ENCODE assay signal across 13 cellular contexts in genomic region chr1:87685366-87686136, GRCh38.
DNase-seq lines count a peak whose midpoint lies in the region; ATAC-seq and TF ChIP-seq lines count a peak whose summit lies in the region.
"Had no signal": no experiment of that assay in that cellular context is flagged by ENCODE, and none has a peak within 500 bp of the region (broad histone marks: within the 10 kb centered on the region; RNA-seq: fewer than 3 reads in every experiment).

No MANE protein-coding gene starts in this region.

- ATAC-seq in HG02642 (IDR thresholded peaks at IDR 0.05; ENCODE audit: poor library complexity, unreplicated experiment), result no peak

- TF ChIP-seq CTCF in Calu3 (IDR thresholded peaks at IDR 0.05; ENCODE audit: unreplicated experiment) (no peak), fibroblast of lung (conservative IDR thresholded peaks at IDR 0.05 in 1 of 2, IDR thresholded peaks at IDR 0.05 in 1 of 2; ENCODE audit: low read depth in 1 of 2, low read length in 2 of 2) (no peak), neural progenitor cell (IDR thresholded peaks at IDR 0.05) (no peak)

- peak overlapping the region; percentile 93 for H2AFZ ChIP-seq in fibroblast of lung (ENCODE audit: low read length)
- peak overlapping the region; percentile 62 for H2AFZ ChIP-seq in neural progenitor cell (replicated peaks)

- H3K79me2 ChIP-seq in fibroblast of lung (ENCODE audit: control insufficient read depth, insufficient read depth, low read length), result no peaks in the 10 kb centered on the region
- H3K79me2 ChIP-seq in neural progenitor cell (ENCODE audit: low read depth), result no peaks in the 10 kb centered on the region

- H3K4me3 Mint-ChIP-seq in Calu3 (ENCODE audit: low read depth, unreplicated experiment) (peak overlapping the region; percentile 77), neural progenitor cell (peak overlapping the region; percentile 22)

- H3K9ac ChIP-seq in NT2/D1 (ENCODE audit: insufficient read length, low read depth), result no peak overlapping the region
- H3K9ac ChIP-seq in fibroblast of lung (ENCODE audit: insufficient read depth, low read length), result no peak overlapping the region
- H3K9ac ChIP-seq in neural progenitor cell, result no peak overlapping the region
- H3K9ac ChIP-seq: KMS-11 had no signal

- H3K27ac ChIP-seq in fibroblast of lung (ENCODE audit: insufficient read depth, low read length), result no peak overlapping the region
- no peak overlapping the region for H3K27ac ChIP-seq in neural progenitor cell
- H3K27ac ChIP-seq: KMS-11 had no signal

- H3K27ac Mint-ChIP-seq in Calu3 (ENCODE audit: unreplicated experiment) (peak overlapping the region; percentile 77), neural progenitor cell (peak overlapping the region; percentile 74)

- H3K4me2 ChIP-seq in fibroblast of lung (ENCODE audit: extremely low read depth, insufficient read depth, low read length), result peak overlapping the region; percentile 88
- peak overlapping the region; percentile 57 for H3K4me2 ChIP-seq in neural progenitor cell
- H3K4me2 ChIP-seq: KMS-11 had no signal

- no TSS peak for BruUV-seq in Calu3 (replicated peaks; lab: Mats Ljungman, UMichigan)

- H3K4me1 ChIP-seq in NT2/D1 (ENCODE audit: insufficient read depth, insufficient read length) (peaks cover 3% of the 10 kb centered on the region), fibroblast of lung (ENCODE audit: control insufficient read depth, extremely low read depth, insufficient read depth, low read length) (peaks cover 5% of the 10 kb centered on the region), neural progenitor cell (peaks cover 41% of the 10 kb centered on the region)

- DNase-seq in Calu3, result no peak
- DNase-seq in NT2/D1 (ENCODE audit: low read depth, low spot score), result peak; percentile 36
- DNase-seq in fibroblast of lung (ENCODE audit: low read depth in 2 of 2), result peak; percentile 44 to 49
- DNase-seq in neural progenitor cell (ENCODE audit: low spot score), result peak; percentile 47
- no peak for DNase-seq in MV-4-11 (lab: John Stamatoyannopoulos, UW)
- DNase-seq in SHP77 treated with DMSO at 0.1 percent for 48 hours (lab: John Stamatoyannopoulos, UW), result no peak
- DNase-seq in effector CD8-positive, alpha-beta T cell (lab: John Stamatoyannopoulos, UW), result no peak
- DNase-seq: activated naive CD4-positive, alpha-beta T cell treated with anti-CD3 and anti-CD28 coated beads, Interleukin-2, amount 50 U/mL, for 16 hours; cortex of kidney; NCI-H2107; PC-3 had no signal

- H3K36me3 ChIP-seq in NT2/D1 (ENCODE audit: insufficient read depth, insufficient read length, low read length), result no peaks in the 10 kb centered on the region
- no peaks in the 10 kb centered on the region for H3K36me3 ChIP-seq in fibroblast of lung (ENCODE audit: control insufficient read depth, insufficient read depth, low read length)
- H3K36me3 ChIP-seq in neural progenitor cell, result no peaks in the 10 kb centered on the region

- H3F3A ChIP-seq in neural progenitor cell (ENCODE audit: low read depth), result peaks cover 17% of the 10 kb centered on the region

- H3K36me3 Mint-ChIP-seq in Calu3 (ENCODE audit: insufficient read depth, unreplicated experiment), result peaks cover 10% of the 10 kb centered on the region
- H3K36me3 Mint-ChIP-seq in neural progenitor cell, result no peaks in the 10 kb centered on the region

- H3K4me1 Mint-ChIP-seq in Calu3 (ENCODE audit: low read depth, unreplicated experiment), result peaks cover 58% of the 10 kb centered on the region
- H3K4me1 Mint-ChIP-seq in neural progenitor cell, result peaks cover 33% of the 10 kb centered on the region

- H3K9me3 ChIP-seq in NT2/D1 (ENCODE audit: insufficient read depth, low read length) (no peaks in the 10 kb centered on the region), fibroblast of lung (ENCODE audit: control insufficient read depth, insufficient read depth, low read depth, low read length) (no peaks in the 10 kb centered on the region), neural progenitor cell (ENCODE audit: low read depth) (no peaks in the 10 kb centered on the region)

- H3K27me3 Mint-ChIP-seq in Calu3 (ENCODE audit: unreplicated experiment), result no peaks in the 10 kb centered on the region
- no peaks in the 10 kb centered on the region for H3K27me3 Mint-ChIP-seq in neural progenitor cell (ENCODE audit: insufficient read depth, low read depth)

- H3K27me3 ChIP-seq in NT2/D1 (ENCODE audit: insufficient read depth, insufficient read length) (no peaks in the 10 kb centered on the region), fibroblast of lung (ENCODE audit: control insufficient read depth, insufficient read depth, low read length) (no peaks in the 10 kb centered on the region), neural progenitor cell (no peaks in the 10 kb centered on the region)

- H3K9me3 Mint-ChIP-seq in Calu3 (ENCODE audit: low read depth, unreplicated experiment), result no peaks in the 10 kb centered on the region
- no peaks in the 10 kb centered on the region for H3K9me3 Mint-ChIP-seq in neural progenitor cell

- intact Hi-C loops in Calu3 (cut with micrococcal nuclease; ENCODE audit: unreplicated experiment), result loop anchor here (2.0 to 10.0 kb wide), 5 partner anchors 51 to 379 kb away; no protein-coding TSS in a partner anchor

- CTCF ChIA-PET in Calu3 (lab: Charles Lee), result interaction anchor here (0.6 to 1.9 kb wide), 5 partner anchors 16 to 487 kb away, joined by 3 to 5 read pairs (median 3); no protein-coding TSS in a partner anchor

- H4K20me1 ChIP-seq in fibroblast of lung (ENCODE audit: control insufficient read depth, extremely low read depth, insufficient read depth, low read length) (no peaks in the 10 kb centered on the region), neural progenitor cell (ENCODE audit: low read depth) (no peaks in the 10 kb centered on the region)

- H3K4me3 ChIP-seq in NT2/D1 (ENCODE audit: insufficient read length, low read depth) (no peak overlapping the region), fibroblast of lung (replicated peaks in 1 of 4; ENCODE audit: control extremely low read depth in 1 of 4, insufficient read depth in 1 of 4, low read depth in 3 of 4, low read length in 4 of 4) (peak overlapping the region in 2 of 4 experiments; percentile 1 to 76), neural progenitor cell (no peak overlapping the region)

Comparison
In these comparisons a context has a peak if more than half of its experiments do, and no peak if none do; other contexts are left out.
1. DNase-seq: peak in NT2/D1 (single experiment), fibroblast of lung (2 of 2) and neural progenitor cell (single experiment); none in Calu3 (single experiment), MV-4-11 (single experiment), SHP77 treated with DMSO at 0.1 percent for 48 hours (single experiment) and effector CD8-positive, alpha-beta T cell (single experiment).